Comparison of ENCODE assay signal across 12 cellular contexts in genomic region chr19:6099633-6100032, GRCh38. TPM values are rescaled to one million over a fixed set of nuclear protein-coding genes. Genes with fewer than 3 reads are reported as not detected.
DNase-seq lines count a peak whose midpoint lies in the region; ATAC-seq, FAIRE-seq and TF ChIP-seq lines count a peak whose summit lies in the region.
"Had no signal": no experiment of that assay in that cellular context is flagged by ENCODE, and none has a peak within 500 bp of the region (broad histone marks: within the 10 kb centered on the region; RNA-seq: fewer than 3 reads in every experiment).

No MANE protein-coding gene starts in this region.

- CTCF ChIA-PET in GM12878 (lab: Yijun Ruan, JAX) = interaction anchor here (0.7 to 2.2 kb wide), 7 partner anchors 9 to 110 kb away, joined by 3 to 7 read pairs (median 4); no protein-coding TSS in a partner anchor

- H3K4me2 ChIP-seq in GM12878 (ENCODE audit: control insufficient read depth, insufficient read depth) = no peak overlapping the region

- H3K9ac ChIP-seq in GM12878 (ENCODE audit: control insufficient read depth, insufficient read depth, low read length) = no peak overlapping the region

- intact Hi-C loops in left ventricle myocardium inferior (cut with micrococcal nuclease) = no loop called here
- intact Hi-C loops in Right ventricle myocardium superior (cut with DNase I) = no loop called here
- intact Hi-C loops in GM12878 (cut with micrococcal nuclease; ENCODE audit: unreplicated experiment) = no loop called here

- FAIRE-seq in GM12878 (lab: Jason Lieb, UNC) = no peak
- FAIRE-seq: colon, HTR-8/SVneo had no signal

- no peaks in the 10 kb centered on the region for H4K20me1 ChIP-seq in GM12878 (ENCODE audit: control insufficient read depth, insufficient read depth)

- H3K27me3 ChIP-seq in left ventricle myocardium inferior (ENCODE audit: low read depth) (no peaks in the 10 kb centered on the region), GM12878 (replicated peaks in 1 of 2; ENCODE audit: control insufficient read depth in 2 of 2, insufficient read depth in 2 of 2, low read length in 1 of 2) (no peaks in the 10 kb centered on the region)

- RAD21 ChIA-PET in GM12878 (lab: Charles Lee; ENCODE audit: unreplicated experiment) = interaction anchor here (0.8 to 0.9 kb wide), 2 partner anchors 26 to 51 kb away, joined by 3 read pairs; no protein-coding TSS in a partner anchor

- H3K36me3 ChIP-seq in left ventricle myocardium inferior (no peaks in the 10 kb centered on the region), GM12878 (ENCODE audit: control insufficient read depth in 2 of 2, insufficient read depth in 2 of 2, low read length in 1 of 2) (no peaks in the 10 kb centered on the region)

- DNase-seq in left ventricle myocardium inferior (no peak), Right ventricle myocardium superior (no peak), GM12878 (ENCODE audit: low read depth, low spot score) (no peak), myocyte (ENCODE audit: low read depth) (peak; percentile 31), DMS153 treated with DMSO at 0.1 percent for 48 hours (lab: John Stamatoyannopoulos, UW; ENCODE audit: unreplicated experiment) (no peak)
- DNase-seq: NCI-H2081, SHP77 treated with DMSO at 0.1 percent for 48 hours had no signal

- POLR2A ChIA-PET in GM12878 (lab: Charles Lee) = interaction anchor here (1.3 to 1.4 kb wide), 3 partner anchors 10 to 26 kb away, joined by 4 to 6 read pairs (median 4); no protein-coding TSS in a partner anchor

- no peak for TF ChIP-seq CTCF in left ventricle myocardium inferior (IDR thresholded peaks at IDR 0.05; ENCODE audit: borderline replicate concordance)
- no peak for TF ChIP-seq CTCF in GM12878 (IDR thresholded peaks at IDR 0.05 in 2 of 3, conservative IDR thresholded peaks at IDR 0.05 in 1 of 3; ENCODE audit: control insufficient read depth in 2 of 3, extremely low read depth in 1 of 3, insufficient read depth in 1 of 3, low read depth in 3 of 3, low read length in 3 of 3)

- no peak for TF ChIP-seq EP300 in GM12878 (IDR thresholded peaks at IDR 0.05; ENCODE audit: borderline replicate concordance in 1 of 2, control insufficient read depth in 1 of 2, low read depth in 2 of 2, low read length in 2 of 2)

- H3K9me3 ChIP-seq in left ventricle myocardium inferior (replicated peaks) (no peaks in the 10 kb centered on the region), GM12878 (replicated peaks; ENCODE audit: control insufficient read depth, insufficient read depth, low read length) (peaks cover 5% of the 10 kb centered on the region; the same call in 2 of the 3 replicates)

- ATAC-seq in Right ventricle myocardium superior (ENCODE audit: poor library complexity) = no peak
- ATAC-seq in GM12878 = no peak
- no peak for ATAC-seq in HG02759 (IDR thresholded peaks at IDR 0.05; ENCODE audit: unreplicated experiment)
- ATAC-seq in HG03280 (IDR thresholded peaks at IDR 0.05; ENCODE audit: unreplicated experiment) = no peak
- no peak for ATAC-seq in HG03432 (IDR thresholded peaks at IDR 0.05; ENCODE audit: unreplicated experiment)

- no TSS peak for BruUV-seq in GM12878 (replicated peaks; lab: Mats Ljungman, UMichigan)

- no peak for TF ChIP-seq POLR2A in GM12878 (IDR thresholded peaks at IDR 0.05; ENCODE audit: low read depth, low read length)

- SMC1A ChIA-PET in GM12878 (lab: Charles Lee; ENCODE audit: uncharacterized antibody, unreplicated experiment) = interaction anchor here (0.6 to 2.2 kb wide), 7 partner anchors 9 to 419 kb away, joined by 3 to 7 read pairs (median 5); no protein-coding TSS in a partner anchor

- H3K4me1 ChIP-seq in left ventricle myocardium inferior (peaks cover 76% of the 10 kb centered on the region), GM12878 (ENCODE audit: control insufficient read depth, insufficient read depth, low read length) (no peaks in the 10 kb centered on the region)

- 96% methylated on average over 2 of the region's 2 CpGs for WGBS in GM12878 (ENCODE audit: insufficient coverage, insufficient replicate concordance, low lambda C conversion rate, missing lambda C conversion rate)

- in situ Hi-C loops in GM12878 (cut with MboI) = no loop called here

- peak overlapping the region; percentile 75 for H3K27ac ChIP-seq in left ventricle myocardium inferior (replicated peaks)
- no peak overlapping the region for H3K27ac ChIP-seq in GM12878 (ENCODE audit: control insufficient read depth, insufficient read depth)

- H2AFZ ChIP-seq in GM12878 (ENCODE audit: control insufficient read depth, low read depth, low read length) = peak overlapping the region; percentile 98

- no peaks in the 10 kb centered on the region for H3K79me2 ChIP-seq in GM12878 (ENCODE audit: control insufficient read depth, insufficient read depth, low read length)

- H3K4me3 ChIP-seq in left ventricle myocardium inferior (no peak overlapping the region), GM12878 (no peak overlapping the region)

- TF ChIP-seq RAD21 in GM12878 (IDR thresholded peaks at IDR 0.05; ENCODE audit: insufficient read depth, low read depth, low read length) = no peak

TF ChIP-seq in GM12878, 131 proteins besides CTCF, POLR2A, EP300 and RAD21 (continues in another document):
- TF ChIP-seq JUND (IDR thresholded peaks at IDR 0.05; ENCODE audit: low read depth, low read length) (no peak), ETV6 (conservative IDR thresholded peaks at IDR 0.05 in 1 of 2, IDR thresholded peaks at IDR 0.05 in 1 of 2; ENCODE audit: borderline replicate concordance in 1 of 2, low read depth in 1 of 2) (no peak), SRF (IDR thresholded peaks at IDR 0.05; ENCODE audit: low read depth in 2 of 2, low read length in 2 of 2) (no peak), EZH2 (IDR thresholded peaks at IDR 0.05; ENCODE audit: borderline replicate concordance, control insufficient read depth, low read depth, low read length) (no peak), MYC (IDR thresholded peaks at IDR 0.05; ENCODE audit: insufficient read depth, insufficient read length, insufficient replicate concordance, low read length, severe bottlenecking) (no peak), WRNIP1 (IDR thresholded peaks at IDR 0.05; ENCODE audit: borderline replicate concordance, low read depth, low read length) (no peak), ZBED1 (IDR thresholded peaks at IDR 0.05; ENCODE audit: borderline replicate concordance) (no peak)
- TF ChIP-seq, protein P1, sequence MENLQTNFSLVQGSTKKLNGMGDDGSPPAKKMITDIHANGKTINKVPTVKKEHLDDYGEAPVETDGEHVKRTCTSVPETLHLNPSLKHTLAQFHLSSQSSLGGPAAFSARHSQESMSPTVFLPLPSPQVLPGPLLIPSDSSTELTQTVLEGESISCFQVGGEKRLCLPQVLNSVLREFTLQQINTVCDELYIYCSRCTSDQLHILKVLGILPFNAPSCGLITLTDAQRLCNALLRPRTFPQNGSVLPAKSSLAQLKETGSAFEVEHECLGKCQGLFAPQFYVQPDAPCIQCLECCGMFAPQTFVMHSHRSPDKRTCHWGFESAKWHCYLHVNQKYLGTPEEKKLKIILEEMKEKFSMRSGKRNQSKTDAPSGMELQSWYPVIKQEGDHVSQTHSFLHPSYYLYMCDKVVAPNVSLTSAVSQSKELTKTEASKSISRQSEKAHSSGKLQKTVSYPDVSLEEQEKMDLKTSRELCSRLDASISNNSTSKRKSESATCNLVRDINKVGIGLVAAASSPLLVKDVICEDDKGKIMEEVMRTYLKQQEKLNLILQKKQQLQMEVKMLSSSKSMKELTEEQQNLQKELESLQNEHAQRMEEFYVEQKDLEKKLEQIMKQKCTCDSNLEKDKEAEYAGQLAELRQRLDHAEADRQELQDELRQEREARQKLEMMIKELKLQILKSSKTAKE (IDR thresholded peaks at IDR 0.05; ENCODE audit: low read depth, poor library complexity, severe bottlenecking) = no peak

RNA-seq across cellular contexts. Expression of gene RFX2, which starts 10.7 kb away (rescaled TPM):
- total RNA-seq in left ventricle myocardium inferior = 6.1 TPM
- 8.3 TPM for total RNA-seq in Right ventricle myocardium superior
- 8.4 and 9.9 TPM in 2 replicates for total RNA-seq in GM12878 (2013; cell fraction: nucleolus; rRNA removed)
- 4.8 and 7.5 TPM in 2 replicates for total RNA-seq in GM12878 (2014; rRNA removed)
- 3.8 and 5.1 TPM in 2 replicates for total RNA-seq in GM12878 (2014; rRNA removed; fragmentation: Illumina TruSeq; extraction: Trizol)
- 7.0 and 8.8 TPM in 2 replicates for total RNA-seq in GM12878 (2021)
- 0.50 TPM for polyA plus RNA-seq in GM12878 (2011; ENCODE audit: low read depth)
- 4.7 and 4.9 TPM in 2 replicates for polyA plus RNA-seq in GM12878 (2011; rRNA removed)
- polyA plus RNA-seq in GM12878 (2011; cell fraction: cytosol; rRNA removed) = 4.8 and 5.0 TPM in 2 replicates
- 8.8 and 10.4 TPM in 2 replicates for polyA plus RNA-seq in GM12878 (2011; cell fraction: nucleus; rRNA removed)
- polyA plus RNA-seq in GM12878 (2012) = 2.0 and 2.5 TPM in 2 replicates
- 3.3 and 7.0 TPM in 2 replicates for polyA plus RNA-seq in GM12878 (2014; fragmentation: Illumina TruSeq; extraction: Trizol)
- polyA plus RNA-seq in GM12878 (2014; fragmentation: Nextera tagmentation; extraction: Ambion mirVana) = 1 to 10 TPM; 3.2 to 4.4 TPM
- 7.0 and 7.6 TPM in 2 replicates for polyA plus RNA-seq in GM12878 (2014; rRNA removed)
- 1 to 10 TPM; 7.2 to 9.8 TPM for polyA plus RNA-seq in GM12878 (2016; fragmentation: Nextera tagmentation; extraction: Ambion mirVana)
- polyA minus RNA-seq in GM12878 (2011; rRNA and poly(A)+ RNA removed) = 5.6 and 6.6 TPM in 2 replicates
- polyA minus RNA-seq in GM12878 (2011; cell fraction: cytosol; rRNA and poly(A)+ RNA removed) = 4.4 and 6.5 TPM in 2 replicates
- polyA minus RNA-seq in GM12878 (2011; cell fraction: nucleus; rRNA and poly(A)+ RNA removed) = 3.5 and 10.5 TPM in 2 replicates
- 5.8 and 9.4 TPM in 2 replicates for total RNA-seq in myocyte
- 9.7 TPM for polyA plus RNA-seq in myocyte (2012)

RNA-seq across cellular contexts. Expression of gene ACSBG2, which starts 35.8 kb away (rescaled TPM):
- total RNA-seq in left ventricle myocardium inferior (not detected), Right ventricle myocardium superior (not detected), GM12878 (2014; rRNA removed) (not detected in 2 replicates), GM12878 (2014; rRNA removed; fragmentation: Illumina TruSeq; extraction: Trizol) (not detected in 2 replicates), GM12878 (2021) (0.13 TPM in 1 of 2 replicates, not detected in the other), myocyte (not detected in 2 replicates)
- not detected in 2 replicates for total RNA-seq in GM12878 (2013; cell fraction: nucleolus; rRNA removed)
- not detected for polyA plus RNA-seq in GM12878 (2011; ENCODE audit: low read depth)
- polyA plus RNA-seq in GM12878 (2011; rRNA removed) (0.07 and 0.10 TPM in 2 replicates), GM12878 (2014; fragmentation: Illumina TruSeq; extraction: Trizol) (0.06 TPM in 1 of 2 replicates, not detected in the other), GM12878 (2014; fragmentation: Nextera tagmentation; extraction: Ambion mirVana) (under 1 TPM in 1 of 2 experiments, not detected in 1; 0.22 TPM), GM12878 (2014; rRNA removed) (0.08 and 0.09 TPM in 2 replicates), GM12878 (2016; fragmentation: Nextera tagmentation; extraction: Ambion mirVana) (under 1 TPM; 0.12 to 0.28 TPM)
- 0.07 and 0.12 TPM in 2 replicates for polyA plus RNA-seq in GM12878 (2011; cell fraction: cytosol; rRNA removed)
- not detected in 2 replicates for polyA plus RNA-seq in GM12878 (2011; cell fraction: nucleus; rRNA removed)
- polyA plus RNA-seq in GM12878 (2012) = 0.17 and 0.45 TPM in 2 replicates
- polyA minus RNA-seq in GM12878 (2011; rRNA and poly(A)+ RNA removed) = not detected in 2 replicates
- not detected in 2 replicates for polyA minus RNA-seq in GM12878 (2011; cell fraction: cytosol; rRNA and poly(A)+ RNA removed)
- not detected in 2 replicates for polyA minus RNA-seq in GM12878 (2011; cell fraction: nucleus; rRNA and poly(A)+ RNA removed)
- 0.09 TPM for polyA plus RNA-seq in myocyte (2012)
